Comparison of ENCODE assay signal across 2 cellular contexts in genomic region chr1:24535778-24536177, GRCh38.
TF ChIP-seq lines count a peak whose summit lies in the region.

No MANE protein-coding gene starts in this region.

TF ChIP-seq in HCT116, 20 proteins besides CTCF, POLR2A, EP300 and RAD21 (continued from another document):
- TF ChIP-seq ELF1 (IDR thresholded peaks at IDR 0.05; ENCODE audit: borderline replicate concordance, low read depth) (no peak), EZH2phosphoT487 (IDR thresholded peaks at IDR 0.05; ENCODE audit: borderline replicate concordance) (no peak), SRF (IDR thresholded peaks at IDR 0.05; ENCODE audit: low read depth) (no peak), ATF3 (IDR thresholded peaks at IDR 0.05) (no peak), TCF7L2 (IDR thresholded peaks at IDR 0.05; ENCODE audit: borderline replicate concordance, extremely low read depth, insufficient read depth, insufficient read length) (no peak), REST (IDR thresholded peaks at IDR 0.05; ENCODE audit: low read depth) (no peak)

TF ChIP-seq in SK-N-SH treated with all-trans-retinoic acid at 6 μM for 48 hours, 23 proteins besides CTCF, POLR2A, EP300 and RAD21 (continued from another document):
- TF ChIP-seq PATZ1 (CRISPR knock-in tag; IDR thresholded peaks at IDR 0.05; ENCODE audit: borderline replicate concordance) (no peak), RARB (CRISPR knock-in tag; IDR thresholded peaks at IDR 0.05) (no peak), ISL1 (CRISPR knock-in tag; IDR thresholded peaks at IDR 0.05) (no peak), ZNF70 (CRISPR knock-in tag; IDR thresholded peaks at IDR 0.05) (no peak)
